8 cellular contexts compared by ENCODE assay signal in genomic region chr17:4143563-4144410, GRCh38. TPM values are rescaled to one million over a fixed set of nuclear protein-coding genes. Genes with fewer than 3 reads are reported as not detected.
A peak's percentile ranks its signal among the peaks of the same experiment; 100 is the strongest.
DNase-seq lines count a peak whose midpoint lies in the region; TF ChIP-seq lines count a peak whose summit lies in the region.

No MANE protein-coding gene starts in this region.

- peak overlapping the region; percentile 80 for H2AFZ ChIP-seq in SK-N-SH (ENCODE audit: low read depth)

- H3K4me3 ChIP-seq in HFF-Myc (replicated peaks; ENCODE audit: low read depth, low read length) = peak overlapping the region; percentile 83
- peak overlapping the region; percentile 89 to 94 for H3K4me3 ChIP-seq in SK-N-SH (ENCODE audit: low read depth in 2 of 2, low read length in 1 of 2)

- H3K27me3 Mint-ChIP-seq in activated naive CD4-positive, alpha-beta T cell treated with anti-CD3 and anti-CD28 coated beads, Interleukin-2, amount 50 U/mL, for 24 hours = no peaks in the 10 kb centered on the region

- H3K27ac ChIP-seq in SK-N-SH (ENCODE audit: low read depth in 2 of 2, low read length in 1 of 2) = peak overlapping the region; percentile 86 to 98

- no peaks in the 10 kb centered on the region for H3K9me2 ChIP-seq in SK-N-SH

- no peak for TF ChIP-seq EP300 in SK-N-SH (IDR thresholded peaks at IDR 0.05; ENCODE audit: borderline replicate concordance in 1 of 2, low read depth in 1 of 2, low read length in 1 of 2)

- DNase-seq in GM04503 (ENCODE audit: low read depth) = peak; percentile 57
- peak; percentile 77 for DNase-seq in HFF-Myc (ENCODE audit: extremely low read depth, low read depth)
- peak; percentile 87 for DNase-seq in NAMALWA (ENCODE audit: low spot score)
- peak; percentile 88 for DNase-seq in SK-N-SH
- peak; percentile 71 for DNase-seq in glomerular endothelial cell (ENCODE audit: extremely low read depth, low read depth, low spot score)
- peak in 55 of 56 donors; percentile 51 to 94 (median 81) for DNase-seq in nucleus accumbens (lab: John Stamatoyannopoulos, UW)
- peak; percentile 95 for DNase-seq in superior temporal gyrus (ENCODE audit: extremely low spot score)

- TF ChIP-seq CTCF in HFF-Myc (IDR thresholded peaks at IDR 0.05; ENCODE audit: low read depth, low read length, missing control alignments) (no peak), SK-N-SH (IDR thresholded peaks at IDR 0.05) (no peak)

- peak overlapping the region; percentile 91 for H3K9ac ChIP-seq in SK-N-SH

- H3F3A ChIP-seq in SK-N-SH (replicated peaks; ENCODE audit: insufficient read depth) = peaks cover 7% of the 10 kb centered on the region

- H3K27ac Mint-ChIP-seq in activated naive CD4-positive, alpha-beta T cell treated with anti-CD3 and anti-CD28 coated beads, Interleukin-2, amount 50 U/mL, for 24 hours = peak overlapping the region; percentile 100

- 3% methylated on average over 47 of the region's 69 CpGs for WGBS in SK-N-SH (ENCODE audit: low lambda C conversion rate)

- H3K36me3 Mint-ChIP-seq in activated naive CD4-positive, alpha-beta T cell treated with anti-CD3 and anti-CD28 coated beads, Interleukin-2, amount 50 U/mL, for 24 hours = peaks cover 2% of the 10 kb centered on the region

- peak overlapping the region; percentile 100 for H3K4me3 Mint-ChIP-seq in activated naive CD4-positive, alpha-beta T cell treated with anti-CD3 and anti-CD28 coated beads, Interleukin-2, amount 50 U/mL, for 24 hours

- peaks cover 13 to 16% of the 10 kb centered on the region in 2 experiments; a peak in 3 of 4 replicates for H3K4me1 ChIP-seq in SK-N-SH (ENCODE audit: control insufficient read depth in 1 of 2, insufficient read depth in 2 of 2, low read depth in 1 of 2, low read length in 1 of 2)

- POLR2A ChIA-PET in SK-N-SH (lab: Yijun Ruan, JAX) = interaction anchor here (0.6 to 2.0 kb wide), 8 partner anchors 13 to 560 kb away, joined by 3 to 14 read pairs (median 4); partner anchors contain the start of gene NCBP3

- no peaks in the 10 kb centered on the region for H3K27me3 ChIP-seq in SK-N-SH (ENCODE audit: insufficient read depth)

- H4K20me1 ChIP-seq in SK-N-SH (ENCODE audit: insufficient read depth) = peaks cover 15% of the 10 kb centered on the region

- CTCF ChIA-PET in SK-N-SH (lab: Yijun Ruan, JAX) = interaction anchor here (0.9 to 1.5 kb wide), 5 partner anchors 12 to 230 kb away, joined by 3 to 7 read pairs (median 5); no protein-coding TSS in a partner anchor

- no peaks in the 10 kb centered on the region for H3K9me3 Mint-ChIP-seq in activated naive CD4-positive, alpha-beta T cell treated with anti-CD3 and anti-CD28 coated beads, Interleukin-2, amount 50 U/mL, for 24 hours

- H3K79me2 ChIP-seq in SK-N-SH (ENCODE audit: insufficient read depth) = peaks cover 53% of the 10 kb centered on the region

- H3K4me1 Mint-ChIP-seq in activated naive CD4-positive, alpha-beta T cell treated with anti-CD3 and anti-CD28 coated beads, Interleukin-2, amount 50 U/mL, for 24 hours = peaks cover 41% of the 10 kb centered on the region

- no peaks in the 10 kb centered on the region for H3K9me3 ChIP-seq in SK-N-SH

- TF ChIP-seq RAD21 in SK-N-SH (IDR thresholded peaks at IDR 0.05; ENCODE audit: low read length) = no peak

- peaks cover 4 to 15% of the 10 kb centered on the region in 2 experiments for H3K36me3 ChIP-seq in SK-N-SH (replicated peaks in 1 of 2; ENCODE audit: control insufficient read depth in 1 of 2, insufficient read depth in 2 of 2, low read length in 1 of 2)

- peak overlapping the region; percentile 81 for H3K4me2 ChIP-seq in SK-N-SH

TF ChIP-seq in SK-N-SH, 30 proteins besides CTCF, POLR2A, EP300 and RAD21:
- TF ChIP-seq SIN3A (IDR thresholded peaks at IDR 0.05; ENCODE audit: borderline replicate concordance, low read depth, low read length) (no peak; the same call in 1 of the 2 replicates), ELF1 (IDR thresholded peaks at IDR 0.05) (peak; percentile 73), CHD2 (IDR thresholded peaks at IDR 0.05; ENCODE audit: low read length, partially characterized antibody) (peak; percentile 96), PBX3 (IDR thresholded peaks at IDR 0.05) (peak; percentile 61), REST (IDR thresholded peaks at IDR 0.05; ENCODE audit: low read depth, low read length) (0 out of 2 replicates have a peak, but pooled peaks have one; percentile 12), POLR2AphosphoS5 (IDR thresholded peaks at IDR 0.05; ENCODE audit: low read depth, low read length) (peak; percentile 73), TAF1 (IDR thresholded peaks at IDR 0.05; ENCODE audit: borderline replicate concordance, low read depth, low read length) (peak; percentile 83), MXI1 (IDR thresholded peaks at IDR 0.05; ENCODE audit: low read depth, low read length) (peak; percentile 52), JUND (IDR thresholded peaks at IDR 0.05) (peak; percentile 27; the same call in 1 of the 2 replicates), ZBTB33 (IDR thresholded peaks at IDR 0.05; ENCODE audit: borderline replicate concordance, low read depth) (peak; percentile 88; the same call in 1 of the 2 replicates), SMC3 (IDR thresholded peaks at IDR 0.05; ENCODE audit: low read depth, low read length) (no peak), EZH2phosphoT487 (IDR thresholded peaks at IDR 0.05; ENCODE audit: borderline replicate concordance, low read depth) (no peak)

RNA-seq across cellular contexts. Expression of gene CYB5D2, which starts 0.8 kb away (rescaled TPM):
- polyA plus RNA-seq in SK-N-SH (2012; rRNA removed) = 62.1 and 62.5 TPM in 2 replicates
- polyA plus RNA-seq in SK-N-SH (2012; cell fraction: cytosol; rRNA removed) = 39.8 and 49.8 TPM in 2 replicates
- polyA plus RNA-seq in SK-N-SH (2012; cell fraction: nucleus; rRNA removed) = 40.5 and 54.1 TPM in 2 replicates
- total RNA-seq in glomerular endothelial cell = 45.1 and 45.3 TPM in 2 replicates

RNA-seq across cellular contexts. Expression of gene ZZEF1, which starts 1.0 kb away (rescaled TPM):
- polyA plus RNA-seq in SK-N-SH (2012; rRNA removed) = 7.2 and 8.9 TPM in 2 replicates
- 4.2 and 5.3 TPM in 2 replicates for polyA plus RNA-seq in SK-N-SH (2012; cell fraction: cytosol; rRNA removed)
- 23.3 and 24.0 TPM in 2 replicates for polyA plus RNA-seq in SK-N-SH (2012; cell fraction: nucleus; rRNA removed)
- total RNA-seq in glomerular endothelial cell = 31.2 and 49.5 TPM in 2 replicates

Comparison
In these comparisons a context has a peak if more than half of its experiments do, and no peak if none do; other contexts are left out.
1. Peak in every context shown above with its lines: DNase-seq, H3K4me3 ChIP-seq and H3K27ac ChIP-seq.